In the genomic region with DNA sequence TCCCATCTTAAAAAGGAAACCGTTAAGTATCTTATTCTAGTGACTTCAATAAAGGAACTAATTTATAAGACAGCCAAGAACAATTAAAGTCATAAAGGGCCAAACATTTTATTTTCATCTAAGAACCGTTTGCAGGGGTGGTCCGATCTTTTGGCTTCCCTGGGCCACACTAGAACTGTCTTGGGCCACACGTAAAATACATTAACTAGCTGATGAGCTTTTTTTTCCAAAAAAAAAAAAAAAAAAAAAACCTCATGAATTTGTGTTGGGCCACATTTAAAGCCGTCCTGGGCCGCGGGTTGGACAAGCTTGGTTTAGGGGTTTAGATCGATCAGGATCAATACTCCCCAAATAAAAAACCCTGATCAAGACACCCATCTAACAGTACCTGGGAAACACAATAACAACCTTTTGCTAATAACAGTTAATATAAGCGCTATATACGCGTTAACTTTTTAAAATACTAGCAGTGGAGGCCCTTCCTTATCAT, we compare ENCODE assay signal across 8 cellular contexts. TPM values are rescaled to one million over a fixed set of nuclear protein-coding genes. Genes with fewer than 3 reads are reported as not detected.
DNase-seq lines count a peak whose midpoint lies in the region; ATAC-seq and TF ChIP-seq lines count a peak whose summit lies in the region.

No MANE protein-coding gene starts in this region.

- ATAC-seq in DND-41 (ENCODE audit: insufficient read depth, low read depth) = no peak
- no peak for ATAC-seq in HG02588 (IDR thresholded peaks at IDR 0.05; ENCODE audit: unreplicated experiment)
- no peak for ATAC-seq in GM21515 (IDR thresholded peaks at IDR 0.05; ENCODE audit: unreplicated experiment)

- H3K23ac ChIP-seq in trophoblast cell (ENCODE audit: low read length) = no peak overlapping the region

- H3K9me3 ChIP-seq in DND-41 (ENCODE audit: insufficient read depth, low read length, severe bottlenecking) (no peaks in the 10 kb centered on the region), trophoblast cell (ENCODE audit: insufficient read depth, low read depth, low read length) (no peaks in the 10 kb centered on the region)

- H3K79me1 ChIP-seq in trophoblast cell (ENCODE audit: low read length) = peaks cover 6% of the 10 kb centered on the region

- H2AFZ ChIP-seq in DND-41 (ENCODE audit: low read depth, low read length) (peak overlapping the region; percentile 57; the same call in 1 of the 2 replicates), trophoblast cell (ENCODE audit: insufficient read depth, low read length, poor library complexity) (no peak overlapping the region)

- no peaks in the 10 kb centered on the region for H3K27me3 ChIP-seq in DND-41 (ENCODE audit: insufficient read depth, low read length, poor library complexity)
- H3K27me3 ChIP-seq in trophoblast cell (ENCODE audit: insufficient read depth, low read length) = no peaks in the 10 kb centered on the region

- no peak overlapping the region for H2BK5ac ChIP-seq in trophoblast cell (ENCODE audit: low read depth, low read length, poor library complexity)

- H4K8ac ChIP-seq in trophoblast cell (ENCODE audit: low read depth, low read length) = no peak overlapping the region

- POLR2A ChIA-PET in RWPE1 (lab: Yijun Ruan, JAX; ENCODE audit: low non-redundant PET) = interaction anchor here (0.6 to 0.7 kb wide), 4 partner anchors 10 to 262 kb away, joined by 4 to 5 read pairs (median 4); no protein-coding TSS in a partner anchor

- no peak overlapping the region for H4K91ac ChIP-seq in trophoblast cell (ENCODE audit: low read depth, low read length)

- H3K4me2 ChIP-seq in DND-41 (ENCODE audit: insufficient read depth, low read length) = peak overlapping the region; percentile 87
- peak overlapping the region; percentile 72 for H3K4me2 ChIP-seq in trophoblast cell (ENCODE audit: low read length)

- H2BK12ac ChIP-seq in trophoblast cell (ENCODE audit: low read length) = no peak overlapping the region

- H4K20me1 ChIP-seq in DND-41 (ENCODE audit: insufficient read depth, low read length) = peaks cover 55% of the 10 kb centered on the region

- DNase-seq in DND-41 = no peak
- no peak for DNase-seq in RWPE1 (ENCODE audit: low spot score)
- no peak for DNase-seq in epithelial cell of proximal tubule (ENCODE audit: low read depth)
- DNase-seq in trophoblast cell = no peak
- DNase-seq in GM03348 (ENCODE audit: low spot score) = no peak
- no peak for DNase-seq in EL

- no peak overlapping the region for H2AK5ac ChIP-seq in trophoblast cell (ENCODE audit: low read length)

- H3K4me3 ChIP-seq in DND-41 (ENCODE audit: low read depth in 1 of 2, low read length in 2 of 2) (peak overlapping the region; percentile 75 to 85), epithelial cell of proximal tubule (ENCODE audit: low read depth, low read length) (peak overlapping the region; percentile 82), trophoblast cell (ENCODE audit: low read depth, low read length) (no peak overlapping the region)

- no peak overlapping the region for H3K18ac ChIP-seq in trophoblast cell (ENCODE audit: low read length)

- CTCF ChIA-PET in RWPE1 (lab: Yijun Ruan, JAX) = interaction anchor here (0.6 kb wide), 1 partner anchor 374 kb away, joined by 3 read pairs; no protein-coding TSS in a partner anchor

- peaks cover 26% of the 10 kb centered on the region for H3K36me3 ChIP-seq in DND-41 (ENCODE audit: insufficient read depth, low read length)
- peaks cover 0 to 4% of the 10 kb centered on the region in 2 experiments for H3K36me3 ChIP-seq in trophoblast cell (ENCODE audit: control insufficient read depth in 1 of 2, insufficient read depth in 2 of 2, low read length in 2 of 2)

- H3K27ac ChIP-seq in DND-41 (ENCODE audit: low read length) (peak overlapping the region; percentile 83), RWPE1 (peak overlapping the region; percentile 96), trophoblast cell (ENCODE audit: low read depth, low read length) (no peak overlapping the region)

- H3K14ac ChIP-seq in trophoblast cell (ENCODE audit: low read length) = no peak overlapping the region

- no peak overlapping the region for H2BK120ac ChIP-seq in trophoblast cell (ENCODE audit: insufficient read depth, low read length, poor library complexity)

- no peak overlapping the region for H4K12ac ChIP-seq in trophoblast cell (ENCODE audit: low read depth, low read length)

- H3K4ac ChIP-seq in trophoblast cell (ENCODE audit: low read depth, low read length) = peak overlapping the region; percentile 65

- H3K79me2 ChIP-seq in DND-41 (ENCODE audit: insufficient read depth, low read length) = peaks cover 61% of the 10 kb centered on the region
- H3K79me2 ChIP-seq in trophoblast cell (ENCODE audit: control insufficient read depth, insufficient read depth, low read length, poor library complexity) = peaks cover 12% of the 10 kb centered on the region

- H3K4me1 ChIP-seq in DND-41 (ENCODE audit: insufficient read depth, low read length) (peaks cover 65% of the 10 kb centered on the region), trophoblast cell (ENCODE audit: control insufficient read depth in 1 of 2, insufficient read depth in 2 of 2, low read length in 2 of 2) (peaks cover 2% of the 10 kb centered on the region in 2 experiments)

- WGBS in trophoblast cell (ENCODE audit: extremely low coverage, insufficient coverage, insufficient read length) = no CpG with 5 or more reads among the region's 11 CpGs

- H3K9ac ChIP-seq in DND-41 (ENCODE audit: low read depth, low read length) (peak overlapping the region; percentile 98), trophoblast cell (ENCODE audit: low read length) (no peak overlapping the region)

- TF ChIP-seq CTCF in DND-41 (IDR thresholded peaks at IDR 0.05; ENCODE audit: borderline replicate concordance, extremely low read depth, low read length, poor library complexity, severe bottlenecking) (no peak), RWPE1 (conservative IDR thresholded peaks at IDR 0.05; ENCODE audit: low read depth) (no peak), epithelial cell of proximal tubule (conservative IDR thresholded peaks at IDR 0.05; ENCODE audit: low read depth, low read length) (no peak)

RNA-seq across cellular contexts. Expression of gene NAP1L1, which starts 1.2 kb away (rescaled TPM):
- total RNA-seq in epithelial cell of proximal tubule = 393 and 473 TPM in 2 replicates
- polyA plus RNA-seq in trophoblast cell (2013) = 493 and 514 TPM in 2 replicates

RNA-seq across cellular contexts. Expression of gene PHLDA1, which starts 51.7 kb away (rescaled TPM):
- total RNA-seq in epithelial cell of proximal tubule = 74.3 and 89.0 TPM in 2 replicates
- polyA plus RNA-seq in trophoblast cell (2013) = 3.8 and 4.5 TPM in 2 replicates
